1 cellular context compared by ENCODE assay signal in genomic region chr19:47507924-47508553, GRCh38.
TF ChIP-seq lines count a peak whose summit lies in the region.

No MANE protein-coding gene starts in this region.

TF ChIP-seq in H1, 55 proteins besides CTCF, POLR2A, EP300 and RAD21:
- TF ChIP-seq SRF (IDR thresholded peaks at IDR 0.05; ENCODE audit: low read depth, low read length) (no peak), SIX5 (IDR thresholded peaks at IDR 0.05; ENCODE audit: low read depth, low read length) (no peak), SP4 (IDR thresholded peaks at IDR 0.05; ENCODE audit: low read length) (no peak), EGR1 (IDR thresholded peaks at IDR 0.05; ENCODE audit: borderline replicate concordance, low read depth, low read length) (no peak), TEAD4 (IDR thresholded peaks at IDR 0.05; ENCODE audit: low read depth, low read length) (no peak), GABPA (IDR thresholded peaks at IDR 0.05; ENCODE audit: borderline replicate concordance, insufficient read depth, low read length) (no peak), HDAC2 (IDR thresholded peaks at IDR 0.05; ENCODE audit: borderline replicate concordance in 1 of 2, low read depth in 2 of 2, low read length in 2 of 2) (no peak), RBBP5 (IDR thresholded peaks at IDR 0.05; ENCODE audit: borderline replicate concordance, low read depth, low read length) (no peak), KDM1A (IDR thresholded peaks at IDR 0.05; ENCODE audit: borderline replicate concordance, low read length) (no peak), HDAC6 (IDR thresholded peaks at IDR 0.05; ENCODE audit: low read depth, low read length) (no peak), JUND (IDR thresholded peaks at IDR 0.05; ENCODE audit: low read length) (no peak)
